In the genomic region with DNA sequence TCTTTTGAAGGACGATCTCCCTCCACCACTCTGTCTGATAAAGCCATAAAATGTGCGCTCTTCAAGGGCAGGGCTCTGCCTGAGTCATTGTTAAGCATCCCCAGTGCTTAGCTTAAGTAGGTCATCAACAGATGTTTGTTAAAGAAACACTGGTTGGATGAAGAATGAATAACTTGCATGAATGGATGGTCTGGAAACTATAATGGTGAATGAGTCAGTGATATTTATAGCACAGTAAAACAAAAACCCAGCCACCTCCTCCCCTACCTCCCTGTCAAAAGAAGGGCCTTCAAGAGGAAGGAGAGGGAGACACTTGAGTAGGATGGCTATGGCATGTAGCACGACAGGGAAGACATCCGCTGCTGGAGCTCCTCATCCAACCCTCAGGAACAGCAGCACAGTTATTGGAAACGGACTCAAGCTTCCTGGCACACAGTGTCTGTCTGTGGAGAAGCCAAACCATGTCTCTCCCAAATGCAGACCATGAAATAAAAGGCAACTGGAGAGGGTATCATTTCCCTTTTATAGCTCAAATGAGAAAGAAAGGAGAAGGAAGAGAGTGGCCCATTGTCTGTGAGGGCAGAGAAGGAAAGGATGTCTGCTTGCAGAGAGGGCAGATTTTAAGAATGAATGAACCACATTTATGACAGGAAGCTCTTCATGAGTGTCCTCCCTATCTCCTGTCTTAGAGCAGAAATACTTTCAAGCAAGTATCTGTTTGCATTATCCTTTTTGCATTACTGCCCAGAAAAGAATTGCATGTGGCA, we compare ENCODE assay signal across 10 cellular contexts.
DNase-seq lines count a peak whose midpoint lies in the region; ATAC-seq and TF ChIP-seq lines count a peak whose summit lies in the region.
"Had no signal": no experiment of that assay in that cellular context is flagged by ENCODE, and none has a peak within 500 bp of the region (broad histone marks: within the 10 kb centered on the region; RNA-seq: fewer than 3 reads in every experiment).

No MANE protein-coding gene starts in this region.

- no peak for TF ChIP-seq CTCF in epithelial cell of esophagus (IDR thresholded peaks at IDR 0.05; ENCODE audit: insufficient read depth, low read depth, low read length, missing control alignments)

- peak; percentile 89 for DNase-seq in EL
- DNase-seq in NCI-H345 treated with DMSO at 0.1 percent for 48 hours (lab: John Stamatoyannopoulos, UW; ENCODE audit: unreplicated experiment): peak; percentile 18
- peak; percentile 63 for DNase-seq in epithelial cell of esophagus (ENCODE audit: low read depth)
- DNase-seq in skeletal muscle cell (ENCODE audit: low read depth): peak; percentile 84
- no peak for DNase-seq in stimulated activated CD4-positive, alpha-beta T cell treated with anti-CD3 and anti-CD28 coated beads, Interleukin-4, amount 100 ng/mL, for 24 hours
- no peak for DNase-seq in activated CD4-positive, CD25-positive, alpha-beta regulatory T cell (lab: John Stamatoyannopoulos, UW)
- no peak for DNase-seq in activated T-cell treated with anti-CD3 and anti-CD28 coated beads, Interleukin-2, amount 50 U/mL, for 1 hour
- DNase-seq: right lobe of liver had no signal

- ATAC-seq in HG02973 (IDR thresholded peaks at IDR 0.05; ENCODE audit: unreplicated experiment): no peak
- ATAC-seq: HCT116 had no signal

- no peak overlapping the region for H3K4me3 ChIP-seq in epithelial cell of esophagus (ENCODE audit: low read length)
- no peak overlapping the region for H3K4me3 ChIP-seq in skeletal muscle cell (ENCODE audit: low read depth, low read length)
- H3K4me3 ChIP-seq: right lobe of liver had no signal

Comparison
In these comparisons a context has a peak if more than half of its experiments do, and no peak if none do; other contexts are left out.
1. DNase-seq: peak in EL (single experiment), NCI-H345 treated with DMSO at 0.1 percent for 48 hours (single experiment), epithelial cell of esophagus (single experiment) and skeletal muscle cell (single experiment); none in stimulated activated CD4-positive, alpha-beta T cell treated with anti-CD3 and anti-CD28 coated beads, Interleukin-4, amount 100 ng/mL, for 24 hours (single experiment), activated CD4-positive, CD25-positive, alpha-beta regulatory T cell (0 of 4) and activated T-cell treated with anti-CD3 and anti-CD28 coated beads, Interleukin-2, amount 50 U/mL, for 1 hour (single experiment).